Comparison of ENCODE assay signal across 8 cellular contexts in genomic region chr22:38181453-38182200, GRCh38. TPM values are rescaled to one million over a fixed set of nuclear protein-coding genes. Genes with fewer than 3 reads are reported as not detected.
DNase-seq lines count a peak whose midpoint lies in the region; ATAC-seq, FAIRE-seq and TF ChIP-seq lines count a peak whose summit lies in the region.

A gene with protein sequence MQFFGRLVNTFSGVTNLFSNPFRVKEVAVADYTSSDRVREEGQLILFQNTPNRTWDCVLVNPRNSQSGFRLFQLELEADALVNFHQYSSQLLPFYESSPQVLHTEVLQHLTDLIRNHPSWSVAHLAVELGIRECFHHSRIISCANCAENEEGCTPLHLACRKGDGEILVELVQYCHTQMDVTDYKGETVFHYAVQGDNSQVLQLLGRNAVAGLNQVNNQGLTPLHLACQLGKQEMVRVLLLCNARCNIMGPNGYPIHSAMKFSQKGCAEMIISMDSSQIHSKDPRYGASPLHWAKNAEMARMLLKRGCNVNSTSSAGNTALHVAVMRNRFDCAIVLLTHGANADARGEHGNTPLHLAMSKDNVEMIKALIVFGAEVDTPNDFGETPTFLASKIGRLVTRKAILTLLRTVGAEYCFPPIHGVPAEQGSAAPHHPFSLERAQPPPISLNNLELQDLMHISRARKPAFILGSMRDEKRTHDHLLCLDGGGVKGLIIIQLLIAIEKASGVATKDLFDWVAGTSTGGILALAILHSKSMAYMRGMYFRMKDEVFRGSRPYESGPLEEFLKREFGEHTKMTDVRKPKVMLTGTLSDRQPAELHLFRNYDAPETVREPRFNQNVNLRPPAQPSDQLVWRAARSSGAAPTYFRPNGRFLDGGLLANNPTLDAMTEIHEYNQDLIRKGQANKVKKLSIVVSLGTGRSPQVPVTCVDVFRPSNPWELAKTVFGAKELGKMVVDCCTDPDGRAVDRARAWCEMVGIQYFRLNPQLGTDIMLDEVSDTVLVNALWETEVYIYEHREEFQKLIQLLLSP (minus strand): TSS chr22:38181830. CDS start chr22:38169426, 12,404 bp downstream.

- H2BK5ac ChIP-seq in IMR-90 (ENCODE audit: low read depth, low read length, poor library complexity, severe bottlenecking): peak within 1 kb of the TSS; percentile 95

- peak within 1 kb of the TSS; percentile 91 for H2BK20ac ChIP-seq in IMR-90 (ENCODE audit: low read depth, low read length)

- H3K18ac ChIP-seq in IMR-90 (ENCODE audit: low read depth, low read length): peak within 1 kb of the TSS; percentile 90

- H2BK120ac ChIP-seq in IMR-90 (ENCODE audit: low read depth, low read length): peak within 1 kb of the TSS; percentile 92

- peak within 1 kb of the TSS; percentile 98 to 100 for H4K8ac ChIP-seq in IMR-90 (ENCODE audit: low read depth in 2 of 2, low read length in 2 of 2)

- H3K4ac ChIP-seq in IMR-90 (ENCODE audit: low read depth, low read length): peak within 1 kb of the TSS; percentile 100

- DNase-seq in D721Med (ENCODE audit: insufficient read length, low spot score) (peak; percentile 72), IMR-90 (peak; percentile 98), OCI-M1 (lab: John Stamatoyannopoulos, UW) (peak; percentile 99), activated T-cell treated with anti-CD3 and anti-CD28 coated beads for 24 hours (ENCODE audit: low read depth) (peak; percentile 97), epidermal melanocyte (ENCODE audit: insufficient read length, low spot score) (peak; percentile 95)
- peak; percentile 90 to 93 for DNase-seq in stimulated activated CD8-positive, alpha-beta memory T cell treated with anti-CD3 and anti-CD28 coated beads, Interleukin-4, amount 100 ng/mL, for 1 hour (ENCODE audit: low read depth in 2 of 2, low spot score in 1 of 2)

- H3K36me3 ChIP-seq in IMR-90 (ENCODE audit: control insufficient read depth, insufficient read depth, low read length): no peaks in the 10 kb centered on the region

- H3K14ac ChIP-seq in IMR-90 (replicated peaks; ENCODE audit: low read depth, low read length): peak within 1 kb of the TSS; percentile 100

- H3K4me3 ChIP-seq in IMR-90 (ENCODE audit: insufficient read depth, low read depth, low read length) (peak within 1 kb of the TSS; percentile 50), mononuclear cell (ENCODE audit: low read length) (peak within 1 kb of the TSS; percentile 57)

- H3K9me1 ChIP-seq in IMR-90 (ENCODE audit: insufficient read depth, low read length): peaks cover 20% of the 10 kb centered on the region

- POLR2A ChIA-PET in IMR-90 (lab: Charles Lee; ENCODE audit: unreplicated experiment): no interaction called here

- no peak for TF ChIP-seq CTCF in D721Med (IDR thresholded peaks at IDR 0.05; ENCODE audit: insufficient read depth, missing control alignments)
- no peak for TF ChIP-seq CTCF in IMR-90 (conservative IDR thresholded peaks at IDR 0.05; ENCODE audit: low read depth, low read length)

- 1% methylated on average over 24 of the region's 48 CpGs; no CpG with 5 or more reads in 1 of the 2 experiments for WGBS in IMR-90 (ENCODE audit: extremely low coverage in 2 of 2, insufficient read length in 1 of 2), 2 experiments

- peak within 1 kb of the TSS; percentile 91 for H2AFZ ChIP-seq in IMR-90 (replicated peaks; ENCODE audit: low read length, poor library complexity)

- TF ChIP-seq RAD21 in IMR-90 (IDR thresholded peaks at IDR 0.05; ENCODE audit: low read length): no peak

- in situ Hi-C loops in IMR-90 (cut with MboI; ENCODE audit: low sequenced_read_pairs): no loop called here

- H3K79me1 ChIP-seq in IMR-90 (ENCODE audit: low read depth in 1 of 2, low read length in 2 of 2): peaks cover 4 to 21% of the 10 kb centered on the region in 2 experiments; a peak in 3 of 4 replicates

- CTCF ChIA-PET in IMR-90 (lab: Yijun Ruan, JAX): interaction anchor here (0.9 kb wide), 1 partner anchor 67 kb away, joined by 4 read pairs; no protein-coding TSS in a partner anchor

- 0 out of 2 replicates have a peak, but pooled peaks have one; percentile 37 for TF ChIP-seq POLR2A in IMR-90 (IDR thresholded peaks at IDR 0.05; ENCODE audit: low read depth, low read length)

- peak within 1 kb of the TSS; percentile 87 for H3K27ac ChIP-seq in IMR-90 (ENCODE audit: insufficient read depth, low read length)

- peak within 1 kb of the TSS; percentile 95 for H2AK5ac ChIP-seq in IMR-90 (ENCODE audit: low read depth, low read length)

- intact Hi-C loops in IMR-90 (cut with micrococcal nuclease): loop anchor here (2.0 kb wide), 1 partner anchor 19 kb away; the partner anchor contains the start of gene MAFF

- ATAC-seq in GM21528 (IDR thresholded peaks at IDR 0.05; ENCODE audit: low FRiP score, unreplicated experiment) (peak; percentile 83), IMR-90 (ENCODE audit: low read depth) (peak; percentile 95)

- peak within 1 kb of the TSS; percentile 88; the same call in 2 of the 3 replicates for H2BK15ac ChIP-seq in IMR-90 (ENCODE audit: low read depth, low read length)

- H3K4me1 ChIP-seq in IMR-90 (ENCODE audit: control insufficient read depth, insufficient read depth, low read length): peaks cover 22% of the 10 kb centered on the region
- H3K4me1 ChIP-seq in mononuclear cell (ENCODE audit: insufficient read depth, low read length): peaks cover 37% of the 10 kb centered on the region

- dilution Hi-C loops in IMR-90 (cut with HindIII; ENCODE audit: low sequenced_read_pairs, unreplicated experiment): no loop called here

- H3K9me3 ChIP-seq in IMR-90 (ENCODE audit: control insufficient read depth, insufficient read depth, low read length): no peaks in the 10 kb centered on the region
- H3K9me3 ChIP-seq in mononuclear cell (ENCODE audit: low read depth, low read length): no peaks in the 10 kb centered on the region

- BruUV-seq in IMR-90 (replicated peaks; lab: Mats Ljungman, UMichigan): no TSS peak

- H3K23ac ChIP-seq in IMR-90 (ENCODE audit: low read depth, low read length): peak within 1 kb of the TSS; percentile 99

- H4K20me1 ChIP-seq in IMR-90 (ENCODE audit: insufficient read depth, low read length): no peaks in the 10 kb centered on the region; the same call in 1 of the 2 replicates

- peak within 1 kb of the TSS; percentile 98 for H2AK9ac ChIP-seq in IMR-90 (replicated peaks; ENCODE audit: low read depth, low read length, poor library complexity)

- H3K4me2 ChIP-seq in IMR-90 (ENCODE audit: low read depth, low read length): peak within 1 kb of the TSS; percentile 90

- peak within 1 kb of the TSS; percentile 74 for H3K9ac ChIP-seq in IMR-90 (ENCODE audit: low read depth, low read length)

- peak within 1 kb of the TSS; percentile 98 for H4K5ac ChIP-seq in IMR-90 (ENCODE audit: low read depth, low read length)

- H3K56ac ChIP-seq in IMR-90 (ENCODE audit: extremely low read depth, insufficient read depth, low read length): peak within 1 kb of the TSS; percentile 83

- H3K27me3 ChIP-seq in IMR-90 (ENCODE audit: control insufficient read depth, insufficient read depth, low read length): no peaks in the 10 kb centered on the region
- H3K27me3 ChIP-seq in mononuclear cell (ENCODE audit: insufficient read depth, low read length): no peaks in the 10 kb centered on the region

- H4K91ac ChIP-seq in IMR-90 (ENCODE audit: insufficient read depth, low read depth, low read length): peak within 1 kb of the TSS; percentile 100

- FAIRE-seq in D721Med (lab: Jason Lieb, UNC): no peak

TF ChIP-seq in IMR-90, 13 proteins besides CTCF, POLR2A, EP300 and RAD21:
- TF ChIP-seq MAZ (IDR thresholded peaks at IDR 0.05; ENCODE audit: borderline replicate concordance, low read depth, low read length) (peak; percentile 58; the same call in 1 of the 2 replicates), MAFK (IDR thresholded peaks at IDR 0.05; ENCODE audit: low read depth, low read length) (peak; percentile 82), USF2 (IDR thresholded peaks at IDR 0.05; ENCODE audit: low read depth, low read length) (peak; percentile 99), NFE2L2 (IDR thresholded peaks at IDR 0.05; ENCODE audit: low read depth, low read length) (peak; percentile 64; the same call in 1 of the 2 replicates), MXI1 (IDR thresholded peaks at IDR 0.05; ENCODE audit: borderline replicate concordance, low read depth, low read length) (peak; percentile 13; the same call in 1 of the 2 replicates), FOS (IDR thresholded peaks at IDR 0.05; ENCODE audit: low read depth, low read length) (no peak), RFX5 (IDR thresholded peaks at IDR 0.05; ENCODE audit: low read depth, low read length) (no peak)
- TF ChIP-seq, protein P1, sequence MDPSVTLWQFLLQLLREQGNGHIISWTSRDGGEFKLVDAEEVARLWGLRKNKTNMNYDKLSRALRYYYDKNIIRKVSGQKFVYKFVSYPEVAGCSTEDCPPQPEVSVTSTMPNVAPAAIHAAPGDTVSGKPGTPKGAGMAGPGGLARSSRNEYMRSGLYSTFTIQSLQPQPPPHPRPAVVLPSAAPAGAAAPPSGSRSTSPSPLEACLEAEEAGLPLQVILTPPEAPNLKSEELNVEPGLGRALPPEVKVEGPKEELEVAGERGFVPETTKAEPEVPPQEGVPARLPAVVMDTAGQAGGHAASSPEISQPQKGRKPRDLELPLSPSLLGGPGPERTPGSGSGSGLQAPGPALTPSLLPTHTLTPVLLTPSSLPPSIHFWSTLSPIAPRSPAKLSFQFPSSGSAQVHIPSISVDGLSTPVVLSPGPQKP (IDR thresholded peaks at IDR 0.05; ENCODE audit: borderline replicate concordance, low read depth, low read length): no peak

RNA-seq across cellular contexts. Expression of the gene that starts here (rescaled TPM):
- 3.9 and 6.1 TPM in 2 replicates for total RNA-seq in IMR-90 (2012; rRNA removed)
- polyA plus RNA-seq in IMR-90 (2012; rRNA removed): 10.3 TPM in 2 replicates
- 2.1 and 4.1 TPM in 2 replicates for polyA plus RNA-seq in IMR-90 (2012; cell fraction: cytosol; rRNA removed)
- polyA plus RNA-seq in IMR-90 (2012; cell fraction: nucleus; rRNA removed; ENCODE audit: low replicate concordance): 109 and 145 TPM in 2 replicates
- 19.7 TPM for total RNA-seq in mononuclear cell

Comparison
In these comparisons a context has a peak if more than half of its experiments do, and no peak if none do; other contexts are left out.
1. Peak in every context shown above with its lines: DNase-seq, ATAC-seq, H3K4me3 ChIP-seq and H3K27ac ChIP-seq.